In genomic region chr1:223739366-223740057, GRCh38 we compare ENCODE assay signal across 10 cellular contexts. TPM values are rescaled to one million over a fixed set of nuclear protein-coding genes. Genes with fewer than 3 reads are reported as not detected.
DNase-seq lines count a peak whose midpoint lies in the region; ATAC-seq and TF ChIP-seq lines count a peak whose summit lies in the region.
"Had no signal": no experiment of that assay in that cellular context is flagged by ENCODE, and none has a peak within 500 bp of the region (broad histone marks: within the 10 kb centered on the region; RNA-seq: fewer than 3 reads in every experiment).

No MANE protein-coding gene starts in this region.

- TF ChIP-seq CTCF in esophagus squamous epithelium (IDR thresholded peaks at IDR 0.05) (no peak), osteoblast (IDR thresholded peaks at IDR 0.05; ENCODE audit: extremely low read depth, low read depth, low read length) (no peak), vagina (IDR thresholded peaks at IDR 0.05) (no peak)

- ATAC-seq in Right ventricle myocardium superior (ENCODE audit: poor library complexity) = peak; percentile 28
- no peak for ATAC-seq in naive thymus-derived CD4-positive, alpha-beta T cell

- H3K36me3 Mint-ChIP-seq in naive thymus-derived CD4-positive, alpha-beta T cell = peaks cover 0 to 27% (median 0%) of the 10 kb centered on the region in 5 donors

- H3K4me1 Mint-ChIP-seq in naive thymus-derived CD4-positive, alpha-beta T cell = peaks cover 0 to 14% (median 6%) of the 10 kb centered on the region in 7 donors

- peaks cover 20 to 69% (median 49%) of the 10 kb centered on the region in 3 donors for H3K4me1 ChIP-seq in esophagus squamous epithelium
- H3K4me1 ChIP-seq in osteoblast (ENCODE audit: insufficient read depth, low read length) = peaks cover 21% of the 10 kb centered on the region
- H3K4me1 ChIP-seq in vagina = peaks cover 50% of the 10 kb centered on the region
- H3K4me1 ChIP-seq in neuronal stem cell (ENCODE audit: control insufficient read depth in 2 of 2, insufficient read depth in 1 of 2, low read depth in 1 of 2, low read length in 2 of 2) = no peaks in the 10 kb centered on the region
- H3K4me1 ChIP-seq in naive thymus-derived CD4-positive, alpha-beta T cell (ENCODE audit: control insufficient read depth in 2 of 2, insufficient read depth in 2 of 2, low read length in 2 of 2) = no peaks in the 10 kb centered on the region

- H3K9me3 Mint-ChIP-seq in naive thymus-derived CD4-positive, alpha-beta T cell = no peaks in the 10 kb centered on the region

- peak overlapping the region in 2 of 9 donors; percentile 16 to 51 for H3K27ac Mint-ChIP-seq in naive thymus-derived CD4-positive, alpha-beta T cell

- intact Hi-C loops in Right ventricle myocardium superior (cut with DNase I) (no loop called here), cardiac septum (cut with DNase I) (no loop called here), esophagus squamous epithelium (cut with DNase I) (no loop called here), vagina (cut with DNase I) (loop anchor here (10.0 kb wide), 1 partner anchor 45 kb away; no protein-coding TSS in a partner anchor)
- intact Hi-C loops in naive thymus-derived CD4-positive, alpha-beta T cell (cut with micrococcal nuclease) = no loop called here

- no peaks in the 10 kb centered on the region for H3K27me3 Mint-ChIP-seq in naive thymus-derived CD4-positive, alpha-beta T cell

- no peak overlapping the region for H3K4me3 Mint-ChIP-seq in naive thymus-derived CD4-positive, alpha-beta T cell

- H2BK120ac ChIP-seq in neuronal stem cell (ENCODE audit: low read depth, low read length) = no peak overlapping the region

- no peak overlapping the region for H3K4ac ChIP-seq in neuronal stem cell (ENCODE audit: low read length)

- H3K4me2 ChIP-seq in osteoblast (ENCODE audit: insufficient read depth, low read length) (no peak overlapping the region), neuronal stem cell (ENCODE audit: insufficient read depth, low read length, poor library complexity, severe bottlenecking) (no peak overlapping the region)

- no peak overlapping the region for H4K8ac ChIP-seq in neuronal stem cell (ENCODE audit: low read depth, low read length)

- H2BK5ac ChIP-seq in neuronal stem cell (ENCODE audit: low read length) = no peak overlapping the region

- peaks cover 81% of the 10 kb centered on the region for H3K79me2 ChIP-seq in osteoblast (ENCODE audit: insufficient read depth, low read length)

- H3K23ac ChIP-seq in neuronal stem cell (ENCODE audit: low read depth, low read length, poor library complexity) = no peak overlapping the region

- no peak overlapping the region for H2AK5ac ChIP-seq in neuronal stem cell (ENCODE audit: low read depth, low read length)

- no peak for DNase-seq in Right ventricle myocardium superior
- DNase-seq in cardiac septum (ENCODE audit: low spot score) = no peak
- DNase-seq in esophagus squamous epithelium (lab: John Stamatoyannopoulos, UW) = no peak
- peak; percentile 73 for DNase-seq in osteoblast (ENCODE audit: insufficient read length, low spot score, missing footprints)
- no peak for DNase-seq in vagina (ENCODE audit: extremely low spot score in 2 of 2)
- DNase-seq in neuronal stem cell (ENCODE audit: low spot score) = no peak
- DNase-seq in NCI-H187 treated with DMSO at 0.1 percent for 48 hours (lab: John Stamatoyannopoulos, UW) = no peak
- no peak for DNase-seq in naive thymus-derived CD4-positive, alpha-beta T cell
- DNase-seq: activated CD4-positive, alpha-beta T cell treated with anti-CD3 and anti-CD28 coated beads for 4 hours; SHP77 treated with DMSO at 0.1 percent for 48 hours had no signal

- H2BK12ac ChIP-seq in neuronal stem cell (ENCODE audit: low read length) = no peak overlapping the region

- H3K4me3 ChIP-seq in esophagus squamous epithelium (no peak overlapping the region), osteoblast (ENCODE audit: insufficient read depth, low read length) (no peak overlapping the region), vagina (no peak overlapping the region), neuronal stem cell (ENCODE audit: low read length in 2 of 2) (no peak overlapping the region)
- no peak overlapping the region for H3K4me3 ChIP-seq in naive thymus-derived CD4-positive, alpha-beta T cell (ENCODE audit: low read length)

- H3K9ac ChIP-seq in neuronal stem cell (ENCODE audit: low read depth, low read length, poor library complexity) = no peak overlapping the region

- H4K20me1 ChIP-seq in osteoblast (ENCODE audit: insufficient read depth, low read length) = peaks cover 20% of the 10 kb centered on the region

- peak overlapping the region; percentile 75 to 91 (median 88) for H3K27ac ChIP-seq in esophagus squamous epithelium
- H3K27ac ChIP-seq in osteoblast (ENCODE audit: low read depth, low read length) = peak overlapping the region; percentile 32
- H3K27ac ChIP-seq in vagina = peak overlapping the region; percentile 77
- H3K27ac ChIP-seq in neuronal stem cell (replicated peaks; ENCODE audit: low read length) = no peak overlapping the region
- no peak overlapping the region for H3K27ac ChIP-seq in naive thymus-derived CD4-positive, alpha-beta T cell (ENCODE audit: low read depth, low read length)

- H2AFZ ChIP-seq in osteoblast (ENCODE audit: low read length) (no peak overlapping the region), neuronal stem cell (ENCODE audit: low read length) (no peak overlapping the region)

- H3K18ac ChIP-seq in neuronal stem cell (ENCODE audit: low read length) = no peak overlapping the region

- no peaks in the 10 kb centered on the region for H3K79me1 ChIP-seq in neuronal stem cell (ENCODE audit: low read depth, low read length)

- no peak overlapping the region for H2BK15ac ChIP-seq in neuronal stem cell (ENCODE audit: low read length)

- 22 to 31% methylated on average over 6 to 8 of the region's 8 CpGs for WGBS in esophagus squamous epithelium, 2 donors
- WGBS in neuronal stem cell (ENCODE audit: extremely low coverage in 2 of 2, insufficient read length in 2 of 2, insufficient replicate concordance in 1 of 2), 2 donors = no CpG with 5 or more reads among the region's 8 CpGs

- POLR2A ChIA-PET in naive thymus-derived CD4-positive, alpha-beta T cell (lab: Charles Lee) = interaction anchor here (0.7 to 0.9 kb wide), 2 partner anchors 23 to 35 kb away, joined by 3 read pairs; no protein-coding TSS in a partner anchor

- CTCF ChIA-PET in naive thymus-derived CD4-positive, alpha-beta T cell (lab: Charles Lee) = interaction anchor here (1.0 kb wide), 1 partner anchor 10 kb away, joined by 4 read pairs; no protein-coding TSS in a partner anchor

- H3K14ac ChIP-seq in neuronal stem cell (ENCODE audit: low read length) = no peak overlapping the region

- H3K36me3 ChIP-seq in esophagus squamous epithelium (peaks cover 0 to 58% (median 0%) of the 10 kb centered on the region in 3 donors), osteoblast (ENCODE audit: insufficient read depth, low read length) (peaks cover 35% of the 10 kb centered on the region), vagina (peaks cover 0 to 23% of the 10 kb centered on the region in 2 donors), neuronal stem cell (replicated peaks in 1 of 2; ENCODE audit: control insufficient read depth in 2 of 2, insufficient read depth in 2 of 2, low read length in 2 of 2) (peaks cover 11 to 38% of the 10 kb centered on the region in 2 donors)
- peaks cover 0 to 27% (median 6%) of the 10 kb centered on the region in 3 experiments for H3K36me3 ChIP-seq in naive thymus-derived CD4-positive, alpha-beta T cell (ENCODE audit: control insufficient read depth in 2 of 3, insufficient read depth in 3 of 3, low read length in 3 of 3)

- H3K9me3 ChIP-seq in esophagus squamous epithelium (no peaks in the 10 kb centered on the region), osteoblast (ENCODE audit: low read depth, low read length) (no peaks in the 10 kb centered on the region), vagina (no peaks in the 10 kb centered on the region), neuronal stem cell (replicated peaks in 1 of 2; ENCODE audit: control insufficient read depth in 2 of 2, insufficient read depth in 1 of 2, low read depth in 1 of 2, low read length in 2 of 2) (no peaks in the 10 kb centered on the region)
- no peaks in the 10 kb centered on the region for H3K9me3 ChIP-seq in naive thymus-derived CD4-positive, alpha-beta T cell (ENCODE audit: control insufficient read depth in 2 of 3, low read length in 3 of 3)

- TF ChIP-seq POLR2A in esophagus squamous epithelium (IDR thresholded peaks at IDR 0.05) = no peak
- TF ChIP-seq POLR2A in vagina (IDR thresholded peaks at IDR 0.05) = no peak

- no peak overlapping the region for H4K91ac ChIP-seq in neuronal stem cell (ENCODE audit: low read depth, low read length, poor library complexity)

- H3K27me3 ChIP-seq in esophagus squamous epithelium (no peaks in the 10 kb centered on the region), osteoblast (ENCODE audit: insufficient read depth, low read length) (no peaks in the 10 kb centered on the region), vagina (no peaks in the 10 kb centered on the region), neuronal stem cell (ENCODE audit: control insufficient read depth in 3 of 3, insufficient read depth in 3 of 3, low read depth in 1 of 3, low read length in 3 of 3) (no peaks in the 10 kb centered on the region)
- no peaks in the 10 kb centered on the region for H3K27me3 ChIP-seq in naive thymus-derived CD4-positive, alpha-beta T cell (ENCODE audit: control insufficient read depth in 2 of 2, insufficient read depth in 2 of 2, low read length in 2 of 2)

RNA-seq across cellular contexts. Expression of gene CAPN2, which starts 27.2 kb away (rescaled TPM):
- total RNA-seq in Right ventricle myocardium superior = 72.6 TPM
- 80.0 TPM for total RNA-seq in cardiac septum
- total RNA-seq in esophagus squamous epithelium = 100 to 1,000 TPM; 145 to 234 (median 177) TPM
- 340 and 341 TPM in 2 replicates for total RNA-seq in osteoblast
- total RNA-seq in vagina = 208 TPM
- polyA plus RNA-seq in neuronal stem cell (2013, experiment 1 of 2) = 50.4 TPM
- 50.8 TPM for polyA plus RNA-seq in neuronal stem cell (2013, experiment 2 of 2)
- total RNA-seq in naive thymus-derived CD4-positive, alpha-beta T cell = 100 to 1,000 TPM in 3 of 5 experiments, 10 to 100 TPM in 2; 86.1 to 195 (median 117) TPM
- 10 to 100 TPM; 57.6 to 96.2 TPM for polyA plus RNA-seq in naive thymus-derived CD4-positive, alpha-beta T cell

Comparison
In these comparisons a context has a peak if more than half of its experiments do, and no peak if none do; other contexts are left out.
1. H3K27ac ChIP-seq: peak in esophagus squamous epithelium (4 of 4), osteoblast (single experiment) and vagina (single experiment); none in neuronal stem cell (single experiment) and naive thymus-derived CD4-positive, alpha-beta T cell (single experiment).